ENCODE assay signal across 17 cellular contexts in genomic region chr15:76195506-76196285, GRCh38.
DNase-seq lines count a peak whose midpoint lies in the region; ATAC-seq, FAIRE-seq and TF ChIP-seq lines count a peak whose summit lies in the region.
"Had no signal": no experiment of that assay in that cellular context is flagged by ENCODE, and none has a peak within 500 bp of the region (broad histone marks: within the 10 kb centered on the region; RNA-seq: fewer than 3 reads in every experiment).

No MANE protein-coding gene starts in this region.

- TF ChIP-seq CTCF in H1 (IDR thresholded peaks at IDR 0.05; ENCODE audit: control extremely low read depth in 1 of 3, insufficient read depth in 1 of 3, low read depth in 1 of 3, low read length in 3 of 3), result no peak

- intact Hi-C loops in CD4-positive, alpha-beta memory T cell (cut with micrococcal nuclease), result no loop called here

- CTCF ChIA-PET in H1 (lab: Charles Lee; ENCODE audit: partially characterized antibody), result interaction anchor here (1.2 to 9.1 kb wide), 3 partner anchors 10 to 138 kb away, joined by 3 to 130 read pairs (median 7); partner anchors contain the start of gene ISL2
- CTCF ChIA-PET in CD4-positive, alpha-beta memory T cell (lab: Charles Lee; ENCODE audit: partially characterized antibody), result no interaction called here

- H2BK12ac ChIP-seq in H1 (ENCODE audit: low read depth, low read length), result no peak overlapping the region

- no peak overlapping the region for H3K4ac ChIP-seq in H1 (replicated peaks; ENCODE audit: insufficient read length, low read depth, low read length)

- no peak for TF ChIP-seq POLR2A in H1 (IDR thresholded peaks at IDR 0.05; ENCODE audit: control extremely low read depth in 1 of 2, low read depth in 2 of 2, low read length in 2 of 2)

- peaks cover 14% of the 10 kb centered on the region for H3K27me3 Mint-ChIP-seq in activated T-cell treated with anti-CD3 and anti-CD28 coated beads, Interleukin-2, amount 50 U/mL, for 72 hours (ENCODE audit: low read depth)
- peaks cover 1 to 3% of the 10 kb centered on the region in 2 donors for H3K27me3 Mint-ChIP-seq in CD4-positive, alpha-beta memory T cell
- H3K27me3 Mint-ChIP-seq in T-helper 17 cell, result peaks cover 1% of the 10 kb centered on the region

- H3K23ac ChIP-seq in H1 (ENCODE audit: insufficient read length), result no peak overlapping the region

- H2AK5ac ChIP-seq in H1 (ENCODE audit: low read depth, low read length), result no peak overlapping the region

- H3K27me3 ChIP-seq in H1 (replicated peaks in 1 of 4; ENCODE audit: control insufficient read depth in 3 of 4, extremely low read depth in 1 of 4, insufficient read depth in 3 of 4, low read length in 3 of 4) (peaks cover 0 to 3% (median 3%) of the 10 kb centered on the region in 4 experiments; a peak in 3 of 7 replicates), mucosa of stomach (ENCODE audit: control insufficient read depth, insufficient read depth, low read length) (peaks cover 5% of the 10 kb centered on the region)
- no peaks in the 10 kb centered on the region for H3K27me3 ChIP-seq in CD4-positive, alpha-beta memory T cell (ENCODE audit: insufficient read depth, low read length)
- H3K27me3 ChIP-seq: colonic mucosa had no signal

- no peak overlapping the region for H2BK20ac ChIP-seq in H1 (ENCODE audit: low read length)

- no peak for TF ChIP-seq RAD21 in H1 (IDR thresholded peaks at IDR 0.05 in 1 of 2, conservative IDR thresholded peaks at IDR 0.05 in 1 of 2; ENCODE audit: low read depth in 2 of 2, low read length in 2 of 2)

- no peaks in the 10 kb centered on the region for H3K79me2 ChIP-seq in H1 (ENCODE audit: control insufficient read depth in 1 of 2, insufficient read depth in 2 of 2, low read length in 2 of 2)

- H3K4me1 Mint-ChIP-seq in activated T-cell treated with anti-CD3 and anti-CD28 coated beads, Interleukin-2, amount 50 U/mL, for 72 hours (ENCODE audit: low read depth), result peaks cover 7% of the 10 kb centered on the region
- H3K4me1 Mint-ChIP-seq in CD4-positive, alpha-beta memory T cell, result peaks cover 5 to 11% (median 8%) of the 10 kb centered on the region in 4 donors
- peaks cover 9% of the 10 kb centered on the region for H3K4me1 Mint-ChIP-seq in T-helper 17 cell

- DNase-seq in activated T-cell treated with anti-CD3 and anti-CD28 coated beads, Interleukin-2, amount 50 U/mL, for 72 hours, result no peak
- DNase-seq in activated T-cell treated with anti-CD3 and anti-CD28 coated beads for 4 hours (no peak), H1 (ENCODE audit: low read depth in 1 of 2, low spot score in 2 of 2) (no peak), T-helper 17 cell (no peak)
- no peak for DNase-seq in CD4-positive, alpha-beta memory T cell
- DNase-seq: activated CD8-positive, alpha-beta memory T cell treated with anti-CD3 and anti-CD28 coated beads for 24 hours; T-cell; upper lobe of left lung had no signal

- H3K56ac ChIP-seq in H1 (replicated peaks; ENCODE audit: insufficient read length, low read depth, low read length), result no peak overlapping the region

- no peak for FAIRE-seq in H1 (lab: Jason Lieb, UNC)
- FAIRE-seq: A204.1, GM19239, islet of Langerhans had no signal

- H3K36me3 ChIP-seq in H1 (ENCODE audit: control insufficient read depth in 2 of 4, insufficient read depth in 4 of 4, low read length in 3 of 4), result no peaks in the 10 kb centered on the region
- no peaks in the 10 kb centered on the region for H3K36me3 ChIP-seq in mucosa of stomach (ENCODE audit: control insufficient read depth, insufficient read depth, low read length)
- no peaks in the 10 kb centered on the region for H3K36me3 ChIP-seq in CD4-positive, alpha-beta memory T cell (ENCODE audit: insufficient read depth, low read length)
- H3K36me3 ChIP-seq: colonic mucosa, neutrophil, upper lobe of left lung had no signal

- H2BK120ac ChIP-seq in H1 (replicated peaks; ENCODE audit: low read depth, low read length), result no peak overlapping the region

- no peak overlapping the region for H2BK5ac ChIP-seq in H1 (ENCODE audit: low read depth, low read length)

- no peaks in the 10 kb centered on the region for H4K20me1 ChIP-seq in H1 (replicated peaks in 1 of 2; ENCODE audit: control insufficient read depth in 1 of 2, insufficient read depth in 2 of 2, low read length in 2 of 2)

- no peak overlapping the region for H3K27ac ChIP-seq in H1 (ENCODE audit: low read depth, low read length)
- H3K27ac ChIP-seq in temporal lobe (ENCODE audit: low read depth, low read length), result peak overlapping the region; percentile 95
- no peak overlapping the region for H3K27ac ChIP-seq in CD4-positive, alpha-beta memory T cell (ENCODE audit: low read depth, low read length)
- H3K27ac ChIP-seq: neutrophil, upper lobe of left lung had no signal

- no peak for ATAC-seq in activated T-cell treated with anti-CD3 and anti-CD28 coated beads, Interleukin-2, amount 50 U/mL, for 72 hours (replicated peaks in 1 of 2)
- ATAC-seq in HG03469 (IDR thresholded peaks at IDR 0.05; ENCODE audit: unreplicated experiment), result no peak
- ATAC-seq in T-helper 17 cell, result no peak

- H3K27ac Mint-ChIP-seq in activated T-cell treated with anti-CD3 and anti-CD28 coated beads, Interleukin-2, amount 50 U/mL, for 72 hours, result peak overlapping the region; percentile 12
- no peak overlapping the region for H3K27ac Mint-ChIP-seq in CD4-positive, alpha-beta memory T cell
- no peak overlapping the region for H3K27ac Mint-ChIP-seq in T-helper 17 cell
- H3K27ac Mint-ChIP-seq: T-cell, WTC11 had no signal

- no peaks in the 10 kb centered on the region for H3K9me3 Mint-ChIP-seq in activated T-cell treated with anti-CD3 and anti-CD28 coated beads, Interleukin-2, amount 50 U/mL, for 72 hours
- peaks cover 0 to 2% (median 0%) of the 10 kb centered on the region in 8 donors for H3K9me3 Mint-ChIP-seq in CD4-positive, alpha-beta memory T cell
- H3K9me3 Mint-ChIP-seq: T-cell, WTC11 had no signal

- TF ChIP-seq EP300 in H1 (IDR thresholded peaks at IDR 0.05; ENCODE audit: borderline replicate concordance in 1 of 2, low read depth in 2 of 2, low read length in 2 of 2), result no peak

- peak overlapping the region; percentile 48; the same call in 1 of the 2 replicates for H3K18ac ChIP-seq in H1 (ENCODE audit: extremely low read depth, low read length)

- H4K5ac ChIP-seq in H1 (ENCODE audit: insufficient read length, low read depth, low read length), result no peak overlapping the region

- POLR2A ChIA-PET in H1 (lab: Charles Lee; ENCODE audit: partially characterized antibody), result interaction anchor here (1.4 kb wide), 1 partner anchor 139 kb away, joined by 9 read pairs; no protein-coding TSS in a partner anchor
- POLR2A ChIA-PET in CD4-positive, alpha-beta memory T cell (lab: Charles Lee; ENCODE audit: partially characterized antibody), result no interaction called here

- H3K9ac ChIP-seq in H1 (replicated peaks in 1 of 4; ENCODE audit: extremely low read depth in 1 of 4, low read depth in 3 of 4, low read length in 3 of 4) (no peak overlapping the region), mucosa of stomach (ENCODE audit: low read length) (peak overlapping the region; percentile 16)

- H3K14ac ChIP-seq in H1 (ENCODE audit: insufficient read length), result no peak overlapping the region

- no peak overlapping the region for H3K4me3 ChIP-seq in H1 (ENCODE audit: extremely low read depth in 1 of 4, insufficient read depth in 2 of 4, low read depth in 3 of 4, low read length in 4 of 4)
- H3K4me3 ChIP-seq in mucosa of stomach (ENCODE audit: low read length), result no peak overlapping the region
- no peak overlapping the region for H3K4me3 ChIP-seq in CD4-positive, alpha-beta memory T cell (ENCODE audit: low read length in 2 of 2)
- H3K4me3 ChIP-seq: colonic mucosa, upper lobe of left lung had no signal

- 74% methylated on average over 8 of the region's 8 CpGs; no CpG with 5 or more reads in 1 of the 2 experiments for WGBS in H1 (ENCODE audit: extremely low coverage in 1 of 2, insufficient coverage in 1 of 2, insufficient read length in 1 of 2, insufficient replicate concordance in 2 of 2, low coverage in 1 of 2, low lambda C conversion rate in 2 of 2, missing lambda C conversion rate in 1 of 2), 2 experiments

- H4K8ac ChIP-seq in H1 (ENCODE audit: extremely low read depth, insufficient read depth, low read length), result peak overlapping the region; percentile 28; the same call in 1 of the 2 replicates

- H3K79me1 ChIP-seq in H1 (ENCODE audit: low read depth, low read length), result no peaks in the 10 kb centered on the region

- no peak overlapping the region for H3K4me2 ChIP-seq in H1 (ENCODE audit: insufficient read depth in 1 of 2, low read depth in 2 of 2, low read length in 2 of 2)

- H3K4me3 Mint-ChIP-seq in activated T-cell treated with anti-CD3 and anti-CD28 coated beads, Interleukin-2, amount 50 U/mL, for 72 hours, result no peak overlapping the region
- no peak overlapping the region for H3K4me3 Mint-ChIP-seq in CD4-positive, alpha-beta memory T cell
- no peak overlapping the region for H3K4me3 Mint-ChIP-seq in T-helper 17 cell
- H3K4me3 Mint-ChIP-seq: T-cell, WTC11 had no signal

- no peak overlapping the region for H2AFZ ChIP-seq in H1 (ENCODE audit: low read length)

- H3K4me1 ChIP-seq in H1 (replicated peaks in 1 of 4; ENCODE audit: control insufficient read depth in 3 of 4, insufficient read depth in 4 of 4, low read length in 3 of 4) (peaks cover 0 to 18% (median 5%) of the 10 kb centered on the region in 4 experiments; a peak in 4 of 7 replicates), mucosa of stomach (ENCODE audit: control insufficient read depth, insufficient read depth, low read length) (peaks cover 88% of the 10 kb centered on the region)
- peaks cover 4% of the 10 kb centered on the region for H3K4me1 ChIP-seq in CD4-positive, alpha-beta memory T cell (ENCODE audit: insufficient read depth, low read length)

- H3K36me3 Mint-ChIP-seq in activated T-cell treated with anti-CD3 and anti-CD28 coated beads, Interleukin-2, amount 50 U/mL, for 72 hours (ENCODE audit: insufficient read depth in 2 of 2), result no peaks in the 10 kb centered on the region
- H3K36me3 Mint-ChIP-seq in CD4-positive, alpha-beta memory T cell, result no peaks in the 10 kb centered on the region
- H3K36me3 Mint-ChIP-seq in T-helper 17 cell (ENCODE audit: low read depth), result no peaks in the 10 kb centered on the region
- H3K36me3 Mint-ChIP-seq: T-cell, WTC11 had no signal

- H3K9me3 ChIP-seq in H1 (ENCODE audit: insufficient read depth in 2 of 2, low read depth in 1 of 2, low read length in 1 of 2), result no peaks in the 10 kb centered on the region
- no peaks in the 10 kb centered on the region for H3K9me3 ChIP-seq in mucosa of stomach (ENCODE audit: control insufficient read depth, low read length)
- H3K9me3 ChIP-seq in CD4-positive, alpha-beta memory T cell (ENCODE audit: control insufficient read depth in 1 of 2, low read length in 2 of 2), result no peaks in the 10 kb centered on the region
- no peaks in the 10 kb centered on the region for H3K9me3 ChIP-seq in T-helper 17 cell (ENCODE audit: control insufficient read depth, low read length, poor library complexity, severe bottlenecking)
- H3K9me3 ChIP-seq: colonic mucosa, neutrophil, upper lobe of left lung had no signal

- no peak overlapping the region for H4K91ac ChIP-seq in H1 (replicated peaks; ENCODE audit: insufficient read length, low read length)

- no peak overlapping the region for H2BK15ac ChIP-seq in H1 (ENCODE audit: low read length)

- H3K23me2 ChIP-seq in H1 (ENCODE audit: low read depth, low read length), result no peaks in the 10 kb centered on the region

TF ChIP-seq in H1, 55 proteins besides CTCF, POLR2A, EP300 and RAD21 (continues in another document):
- TF ChIP-seq CBX5 (IDR thresholded peaks at IDR 0.05; ENCODE audit: low read depth, low read length), result no peak
